In genomic region chr3:4977001-4977888, GRCh38 we compare ENCODE assay signal across 8 cellular contexts. TPM values are rescaled to one million over a fixed set of nuclear protein-coding genes. Genes with fewer than 3 reads are reported as not detected.
A peak's percentile ranks its signal among the peaks of the same experiment; 100 is the strongest.
DNase-seq lines count a peak whose midpoint lies in the region; ATAC-seq, FAIRE-seq and TF ChIP-seq lines count a peak whose summit lies in the region.

No MANE protein-coding gene starts in this region.

- no peaks in the 10 kb centered on the region for H3K9me3 ChIP-seq in prostate gland

- peak overlapping the region; percentile 68 to 69 for H3K4me3 ChIP-seq in prostate gland

- no peaks in the 10 kb centered on the region for H3K27me3 ChIP-seq in prostate gland (replicated peaks; ENCODE audit: insufficient read depth)

- WGBS in prostate gland: 31% methylated on average over 37 of the region's 37 CpGs

- peaks cover 8% of the 10 kb centered on the region for H3K4me1 ChIP-seq in prostate gland (replicated peaks)

- peak; percentile 24 for TF ChIP-seq POLR2A in prostate gland (IDR thresholded peaks at IDR 0.05)

- H3K36me3 ChIP-seq in prostate gland: no peaks in the 10 kb centered on the region

- intact Hi-C loops in left ventricle myocardium superior (cut with micrococcal nuclease) (loop anchor here (5.0 kb wide), 1 partner anchor 260 kb away; no protein-coding TSS in a partner anchor), prostate gland (cut with DNase I) (loop anchor here (5.0 kb wide), 2 partner anchors 150 to 255 kb away; no protein-coding TSS in a partner anchor)

- ATAC-seq in HG03354 (IDR thresholded peaks at IDR 0.05; ENCODE audit: poor library complexity, severe bottlenecking, unreplicated experiment) (peak; percentile 48), left ventricle myocardium superior (peak; percentile 55)

- DNase-seq in AG20443 (ENCODE audit: low spot score) (peak; percentile 73), GM19239 (ENCODE audit: insufficient read length, low spot score) (no peak), SK-N-DZ (ENCODE audit: low spot score) (peak; percentile 49), amniotic epithelial cell (ENCODE audit: low read depth) (peak; percentile 93), left ventricle myocardium superior (peak; percentile 91), prostate gland (ENCODE audit: low spot score) (peak; percentile 47), NCI-H1092 (lab: John Stamatoyannopoulos, UW) (no peak)

- no peak for TF ChIP-seq CTCF in prostate gland (IDR thresholded peaks at IDR 0.05)

- H3K27ac ChIP-seq in prostate gland: peak overlapping the region; percentile 98

- peak; percentile 90 for FAIRE-seq in GM19239 (lab: Jason Lieb, UNC)

RNA-seq across cellular contexts. Expression of gene BHLHE40, which starts 2.0 kb away (rescaled TPM):
- 0.03 and 0.09 TPM in 2 replicates for polyA plus RNA-seq in SK-N-DZ (2014; cell fraction: cytosol; rRNA removed)
- polyA plus RNA-seq in SK-N-DZ (2014; cell fraction: nucleus; rRNA removed): not detected in 2 replicates
- 26.8 TPM for total RNA-seq in left ventricle myocardium superior
- total RNA-seq in prostate gland: 10 to 100 TPM; 32.3 to 52.0 TPM

Comparison
In these comparisons a context has a peak if more than half of its experiments do, and no peak if none do; other contexts are left out.
1. DNase-seq: peak in AG20443 (single experiment), SK-N-DZ (single experiment), amniotic epithelial cell (single experiment), left ventricle myocardium superior (single experiment) and prostate gland (single experiment); none in GM19239 (single experiment) and NCI-H1092 (single experiment).